ENCODE assay signal across 22 cellular contexts in the genomic region with DNA sequence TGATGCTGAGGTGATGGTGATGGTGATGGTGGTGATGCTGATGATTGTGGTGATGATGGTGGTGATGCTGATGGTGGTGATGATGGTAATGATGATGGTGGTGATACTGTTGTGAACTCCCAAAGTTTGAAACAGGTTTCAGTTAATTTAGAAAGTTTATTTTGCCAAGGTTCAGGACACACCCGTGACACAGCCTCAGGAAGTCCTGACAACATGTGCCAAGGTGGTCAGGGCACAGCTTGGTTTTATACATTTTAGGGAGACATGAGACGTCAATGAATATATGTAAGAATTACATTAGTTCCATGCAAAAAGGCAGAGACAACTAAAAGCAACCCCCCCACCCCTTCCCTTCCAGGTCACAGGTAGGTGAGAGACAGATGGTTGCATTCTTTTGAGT.
"Had no signal": no experiment of that assay in that cellular context is flagged by ENCODE, and none has a peak within 500 bp of the region (broad histone marks: within the 10 kb centered on the region; RNA-seq: fewer than 3 reads in every experiment).

No MANE protein-coding gene starts in this region.

- FAIRE-seq: frontal cortex had no signal

- H3K4me3 ChIP-seq: dorsolateral prefrontal cortex, heart left ventricle, lung, sigmoid colon, skin epidermis, thoracic aorta, transverse colon had no signal

- H3K36me3 Mint-ChIP-seq: stimulated activated naive B cell treated with anti-CD40 and anti-IgM and Interleukin-4, amounts not matched to agents 10 μg/mL and 1 μg/mL and 100 μg/mL, for 72 hours had no signal

- H3K4me1 Mint-ChIP-seq: stimulated activated naive B cell treated with anti-CD40 and anti-IgM and Interleukin-4, amounts not matched to agents 10 μg/mL and 1 μg/mL and 100 μg/mL, for 72 hours; stimulated activated naive CD8-positive, alpha-beta T cell treated with anti-CD3 and anti-CD28 coated beads, Interleukin-15, amount 100 ng/mL, for 72 hours had no signal

- ATAC-seq: esophagus mucosa; heart left ventricle; left colon; left ventricle myocardium superior; stimulated activated naive B cell treated with anti-CD40 and anti-IgM and Interleukin-4, amounts not matched to agents 10 μg/mL and 1 μg/mL and 100 μg/mL, for 72 hours; stimulated activated naive CD8-positive, alpha-beta T cell treated with anti-CD3 and anti-CD28 coated beads, Interleukin-15, amount 100 ng/mL, for 72 hours had no signal

- DNase-seq: cortex of kidney; dorsolateral prefrontal cortex; effector CD8-positive, alpha-beta T cell; heart left ventricle; hippocampal formation; left colon; left ventricle myocardium superior; mesenchymal stem cell; midbrain; nephron progenitor cell; sigmoid colon; stimulated activated CD4-positive, alpha-beta T cell treated with anti-CD3 and anti-CD28 coated beads, Interleukin-2, amount 100 ng/mL, for 24 hours; stimulated activated CD4-positive, alpha-beta T cell treated with anti-CD3 and anti-CD28 coated beads, Interleukin-4, amount 100 ng/mL, for 4 hours; stimulated activated naive B cell treated with anti-CD40 and anti-IgM and Interleukin-4, amounts not matched to agents 10 μg/mL and 1 μg/mL and 100 μg/mL, for 72 hours; stimulated activated naive CD8-positive, alpha-beta T cell treated with anti-CD3 and anti-CD28 coated beads, Interleukin-15, amount 100 ng/mL, for 72 hours; transverse colon had no signal

- H3K27ac Mint-ChIP-seq: nephron progenitor cell; stimulated activated naive B cell treated with anti-CD40 and anti-IgM and Interleukin-4, amounts not matched to agents 10 μg/mL and 1 μg/mL and 100 μg/mL, for 72 hours had no signal

- H3K4me3 Mint-ChIP-seq: nephron progenitor cell; stimulated activated naive B cell treated with anti-CD40 and anti-IgM and Interleukin-4, amounts not matched to agents 10 μg/mL and 1 μg/mL and 100 μg/mL, for 72 hours had no signal

- H3K27ac ChIP-seq: heart left ventricle, neutrophil, sigmoid colon, skin epidermis, thoracic aorta, transverse colon had no signal

- H3K36me3 ChIP-seq: heart left ventricle, neutrophil, sigmoid colon, thoracic aorta, transverse colon had no signal

- H3K9me3 ChIP-seq: heart left ventricle, neutrophil, sigmoid colon, thoracic aorta, transverse colon had no signal
